14 cellular contexts compared by ENCODE assay signal in the genomic region with DNA sequence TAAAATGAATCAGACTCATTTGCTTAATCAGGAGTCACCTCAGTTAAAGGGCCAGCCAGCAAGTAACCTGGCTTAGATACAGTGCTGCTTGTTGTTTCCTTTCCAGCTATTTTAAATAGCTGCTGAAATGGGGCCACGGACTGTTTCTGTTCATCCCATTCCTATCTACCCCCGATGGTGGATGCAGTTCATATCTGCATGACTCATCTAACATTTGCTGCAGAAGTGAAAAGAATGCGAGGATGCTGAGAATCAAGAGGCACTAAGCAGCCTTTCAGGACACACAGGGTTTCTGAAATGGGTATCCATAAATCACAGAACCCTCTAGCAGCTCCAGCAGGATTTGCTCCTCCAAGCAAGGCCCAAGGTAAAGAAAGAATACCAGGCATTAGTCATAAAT.
DNase-seq lines count a peak whose midpoint lies in the region; ATAC-seq and TF ChIP-seq lines count a peak whose summit lies in the region.
"Had no signal": no experiment of that assay in that cellular context is flagged by ENCODE, and none has a peak within 500 bp of the region (broad histone marks: within the 10 kb centered on the region; RNA-seq: fewer than 3 reads in every experiment).

No MANE protein-coding gene starts in this region.

- H3K4me1 ChIP-seq in adipocyte (ENCODE audit: control insufficient read depth, insufficient read depth, low read length) (no peaks in the 10 kb centered on the region), testis (peaks cover 27% of the 10 kb centered on the region)

- H3K9ac ChIP-seq in adipocyte (ENCODE audit: low read length), result no peak overlapping the region

- peak overlapping the region; percentile 22 to 53 for H3K27ac ChIP-seq in testis

- WGBS in testis, 2 donors, result 57 to 59% methylated on average over 3 of the region's 3 CpGs

- intact Hi-C loops in testis (cut with DNase I; ENCODE audit: low total_unique reads), result no loop called here

- H3K27me3 ChIP-seq in adipocyte (replicated peaks; ENCODE audit: control insufficient read depth, insufficient read depth, low read length), result no peaks in the 10 kb centered on the region
- no peaks in the 10 kb centered on the region for H3K27me3 ChIP-seq in testis

- no peak for TF ChIP-seq CTCF in testis (IDR thresholded peaks at IDR 0.05)

- H3K4me3 ChIP-seq in adipocyte (ENCODE audit: low read length), result no peak overlapping the region
- no peak overlapping the region for H3K4me3 ChIP-seq in testis

- no peak for TF ChIP-seq POLR2A in testis (IDR thresholded peaks at IDR 0.05)

- no peaks in the 10 kb centered on the region for H3K36me3 ChIP-seq in adipocyte (ENCODE audit: control insufficient read depth, insufficient read depth, low read length, severe bottlenecking)
- H3K36me3 ChIP-seq in testis (ENCODE audit: low read depth, missing control alignments), result no peaks in the 10 kb centered on the region

- no peak for ATAC-seq in GM19324 (IDR thresholded peaks at IDR 0.05; ENCODE audit: low FRiP score, unreplicated experiment)
- ATAC-seq: naive thymus-derived CD8-positive, alpha-beta T cell; Panc1; WTC11 had no signal

- DNase-seq in Daoy (ENCODE audit: low read depth) (peak; percentile 8), adipocyte (ENCODE audit: low read depth) (peak; percentile 9), hepatic stellate cell (ENCODE audit: low spot score) (peak; percentile 15), testis (no peak), H4 (ENCODE audit: low spot score) (no peak), GOT3 (lab: John Stamatoyannopoulos, UW) (no peak)
- DNase-seq: activated gamma-delta T cell; GDM1; naive thymus-derived CD8-positive, alpha-beta T cell; NCI-H1048; NCI-H774 had no signal

- H3K9me3 ChIP-seq in adipocyte (ENCODE audit: control insufficient read depth, low read length) (no peaks in the 10 kb centered on the region), testis (no peaks in the 10 kb centered on the region)

Comparison
In these comparisons a context has a peak if more than half of its experiments do, and no peak if none do; other contexts are left out.
1. DNase-seq: peak in Daoy (single experiment), adipocyte (single experiment) and hepatic stellate cell (single experiment); none in testis (single experiment), H4 (single experiment) and GOT3 (single experiment).